Comparison of ENCODE assay signal across 9 cellular contexts in genomic region chr9:108271646-108272349, GRCh38.
DNase-seq lines count a peak whose midpoint lies in the region; ATAC-seq and TF ChIP-seq lines count a peak whose summit lies in the region.
"Had no signal": no experiment of that assay in that cellular context is flagged by ENCODE, and none has a peak within 500 bp of the region (broad histone marks: within the 10 kb centered on the region; RNA-seq: fewer than 3 reads in every experiment).

No MANE protein-coding gene starts in this region.

- H3K4me2 ChIP-seq in GM23338, result no peak overlapping the region

- no peaks in the 10 kb centered on the region for H3K9me3 ChIP-seq in A673 (ENCODE audit: low read depth, low read length, poor library complexity, severe bottlenecking)
- H3K9me3 ChIP-seq in mucosa of rectum (ENCODE audit: control insufficient read depth in 2 of 2, low read length in 2 of 2), result no peaks in the 10 kb centered on the region

- TF ChIP-seq CTCF in A673 (conservative IDR thresholded peaks at IDR 0.05; ENCODE audit: low read depth, low read length) (no peak), GM23338 (conservative IDR thresholded peaks at IDR 0.05; ENCODE audit: low read depth in 2 of 2) (no peak)

- H3K9me3 Mint-ChIP-seq in GM23338, result no peaks in the 10 kb centered on the region
- H3K9me3 Mint-ChIP-seq: activated naive CD4-positive, alpha-beta T cell treated with anti-CD3 and anti-CD28 coated beads, Interleukin-2, amount 50 U/mL, for 24 hours had no signal

- CTCF ChIA-PET in A673 (lab: Charles Lee), result no interaction called here

- no peaks in the 10 kb centered on the region for H3K27me3 ChIP-seq in A673 (replicated peaks; ENCODE audit: insufficient read depth, low read depth, low read length, poor library complexity)
- H3K27me3 ChIP-seq in GM23338 (ENCODE audit: insufficient read depth), result no peaks in the 10 kb centered on the region
- no peaks in the 10 kb centered on the region for H3K27me3 ChIP-seq in mucosa of rectum (ENCODE audit: control insufficient read depth in 2 of 2, insufficient read depth in 2 of 2, low read length in 2 of 2)

- peak; percentile 57 for ATAC-seq in GM23338
- no peak for ATAC-seq in HG03196 (IDR thresholded peaks at IDR 0.05; ENCODE audit: unreplicated experiment)

- H3K36me3 Mint-ChIP-seq in GM23338 (ENCODE audit: low read depth), result no peaks in the 10 kb centered on the region
- H3K36me3 Mint-ChIP-seq: activated naive CD4-positive, alpha-beta T cell treated with anti-CD3 and anti-CD28 coated beads, Interleukin-2, amount 50 U/mL, for 24 hours had no signal

- H3K27me3 Mint-ChIP-seq in GM23338 (ENCODE audit: insufficient read depth, low read depth, poor library complexity), result peaks cover 6% of the 10 kb centered on the region
- H3K27me3 Mint-ChIP-seq: activated naive CD4-positive, alpha-beta T cell treated with anti-CD3 and anti-CD28 coated beads, Interleukin-2, amount 50 U/mL, for 24 hours had no signal

- H3K27ac Mint-ChIP-seq in GM23338, result peak overlapping the region; percentile 41; the same call in 1 of the 2 replicates
- H3K27ac Mint-ChIP-seq: activated naive CD4-positive, alpha-beta T cell treated with anti-CD3 and anti-CD28 coated beads, Interleukin-2, amount 50 U/mL, for 24 hours had no signal

- H3K9me2 ChIP-seq in GM23338 (ENCODE audit: insufficient read depth), result peaks cover 8% of the 10 kb centered on the region; the same call in 1 of the 2 replicates

- intact Hi-C loops in A673 (cut with micrococcal nuclease; ENCODE audit: unreplicated experiment), result loop anchor here (1.0 to 10.0 kb wide), 2 partner anchors 483 to 787 kb away; no protein-coding TSS in a partner anchor

- H4K20me1 ChIP-seq in GM23338 (replicated peaks; ENCODE audit: insufficient read depth), result no peaks in the 10 kb centered on the region

- POLR2A ChIA-PET in A673 (lab: Charles Lee; ENCODE audit: low non-redundant PET), result no interaction called here

- H3K79me2 ChIP-seq in GM23338 (replicated peaks; ENCODE audit: insufficient read depth), result no peaks in the 10 kb centered on the region

- H3K4me3 Mint-ChIP-seq in GM23338, result no peak overlapping the region; the same call in 2 of the 3 replicates
- H3K4me3 Mint-ChIP-seq: activated naive CD4-positive, alpha-beta T cell treated with anti-CD3 and anti-CD28 coated beads, Interleukin-2, amount 50 U/mL, for 24 hours had no signal

- peaks cover 5% of the 10 kb centered on the region for H3K4me1 ChIP-seq in A673 (ENCODE audit: insufficient read depth, low read length, poor library complexity, severe bottlenecking)
- H3K4me1 ChIP-seq in GM23338 (ENCODE audit: insufficient read depth), result peaks cover 19% of the 10 kb centered on the region
- peaks cover 15 to 20% of the 10 kb centered on the region in 2 donors for H3K4me1 ChIP-seq in mucosa of rectum (ENCODE audit: control insufficient read depth in 2 of 2, insufficient read depth in 2 of 2, low read length in 2 of 2)

- H3K27ac ChIP-seq in A673 (ENCODE audit: low read depth, low read length, poor library complexity, severe bottlenecking), result peak overlapping the region; percentile 32
- no peak overlapping the region; the same call in 1 of the 2 replicates for H3K27ac ChIP-seq in GM23338 (ENCODE audit: low read depth)
- peak overlapping the region; percentile 83 to 91 for H3K27ac ChIP-seq in mucosa of rectum (ENCODE audit: low read depth in 2 of 2, low read length in 2 of 2)

- H3K4me1 Mint-ChIP-seq in GM23338, result peaks cover 21% of the 10 kb centered on the region
- H3K4me1 Mint-ChIP-seq: activated naive CD4-positive, alpha-beta T cell treated with anti-CD3 and anti-CD28 coated beads, Interleukin-2, amount 50 U/mL, for 24 hours had no signal

- H2AFZ ChIP-seq in GM23338, result peak overlapping the region; percentile 73; the same call in 1 of the 2 replicates

- DNase-seq in A673 (ENCODE audit: low spot score) (peak; percentile 76), GM23338 (ENCODE audit: low spot score) (peak; percentile 61), NCI-H510A (lab: John Stamatoyannopoulos, UW) (peak; percentile 76), dermis microvascular lymphatic vessel endothelial cell (ENCODE audit: low read depth in 2 of 2) (peak; percentile 4 to 43), cerebellum (ENCODE audit: low spot score) (no peak)
- DNase-seq in stimulated activated CD4-positive, alpha-beta T cell treated with anti-CD3 and anti-CD28 coated beads, Interleukin-2, amount 100 ng/mL, for 24 hours, result no peak

- peak overlapping the region; percentile 76 to 79 for H3K9ac ChIP-seq in mucosa of rectum (ENCODE audit: low read depth in 1 of 2, low read length in 2 of 2)

- no TSS peak for BruUV-seq in A673 (replicated peaks; lab: Mats Ljungman, UMichigan)

- H3F3A ChIP-seq in GM23338 (replicated peaks; ENCODE audit: low read depth), result no peaks in the 10 kb centered on the region

- peak overlapping the region; percentile 39 for H3K4me3 ChIP-seq in A673 (ENCODE audit: low read depth, low read length, poor library complexity, severe bottlenecking)
- H3K4me3 ChIP-seq in GM23338, result no peak overlapping the region
- H3K4me3 ChIP-seq in mucosa of rectum (ENCODE audit: low read length in 2 of 2), result peak overlapping the region; percentile 54 to 79

- H3K36me3 ChIP-seq in A673 (ENCODE audit: insufficient read depth, low read length, poor library complexity, severe bottlenecking), result no peaks in the 10 kb centered on the region
- H3K36me3 ChIP-seq in GM23338 (ENCODE audit: insufficient read depth), result no peaks in the 10 kb centered on the region
- no peaks in the 10 kb centered on the region for H3K36me3 ChIP-seq in mucosa of rectum (ENCODE audit: control insufficient read depth in 2 of 2, insufficient read depth in 2 of 2, low read length in 2 of 2)

TF ChIP-seq in GM23338, 12 proteins besides CTCF, POLR2A, EP300 and RAD21 (continues in another document):
- TF ChIP-seq NANOG (IDR thresholded peaks at IDR 0.05; ENCODE audit: borderline replicate concordance) (no peak), ZNF114 (CRISPR knock-in tag; IDR thresholded peaks at IDR 0.05) (no peak), CREB1 (CRISPR knock-in tag; IDR thresholded peaks at IDR 0.05; ENCODE audit: low read depth) (no peak; the same call in 1 of the 2 replicates), JUNB (IDR thresholded peaks at IDR 0.05; ENCODE audit: unreplicated experiment) (no peak), POLR2AphosphoS5 (IDR thresholded peaks at IDR 0.05; ENCODE audit: low read depth) (no peak), EZH2phosphoT487 (IDR thresholded peaks at IDR 0.05; ENCODE audit: unreplicated experiment) (no peak), ZNF462 (CRISPR knock-in tag; IDR thresholded peaks at IDR 0.05) (no peak)

Comparison
In these comparisons a context has a peak if more than half of its experiments do, and no peak if none do; other contexts are left out.
1. DNase-seq: peak in A673 (single experiment), GM23338 (single experiment), NCI-H510A (single experiment) and dermis microvascular lymphatic vessel endothelial cell (2 of 2); none in cerebellum (single experiment) and stimulated activated CD4-positive, alpha-beta T cell treated with anti-CD3 and anti-CD28 coated beads, Interleukin-2, amount 100 ng/mL, for 24 hours (0 of 2).